1 cellular context compared by ENCODE assay signal in genomic region chr16:88487920-88488842, GRCh38.
TF ChIP-seq lines count a peak whose summit lies in the region.

No MANE protein-coding gene starts in this region.

TF ChIP-seq in HepG2, 621 proteins besides CTCF, POLR2A, EP300 and RAD21 (continued from another document and continues in another):
- peak; percentile 100 for TF ChIP-seq SAFB2 (CRISPR knock-in tag; IDR thresholded peaks at IDR 0.05; ENCODE audit: borderline replicate concordance, low read depth)
- TF ChIP-seq STAG1 (CRISPR knock-in tag; IDR thresholded peaks at IDR 0.05): peak; percentile 85
- 0 out of 2 replicates have a peak, but pooled peaks have one; percentile 8 for TF ChIP-seq GTF2F1 (IDR thresholded peaks at IDR 0.05; ENCODE audit: low read length)
- TF ChIP-seq ZNF235 (CRISPR knock-in tag; IDR thresholded peaks at IDR 0.05; ENCODE audit: borderline replicate concordance): peak; percentile 100
- peak; percentile 100 for TF ChIP-seq ZNF839 (CRISPR knock-in tag; IDR thresholded peaks at IDR 0.05; ENCODE audit: borderline replicate concordance)
- TF ChIP-seq ZNF619 (CRISPR knock-in tag; IDR thresholded peaks at IDR 0.05): peak; percentile 100
- TF ChIP-seq IRF2 (CRISPR knock-in tag; IDR thresholded peaks at IDR 0.05): peak; percentile 100
- TF ChIP-seq, protein P1, sequence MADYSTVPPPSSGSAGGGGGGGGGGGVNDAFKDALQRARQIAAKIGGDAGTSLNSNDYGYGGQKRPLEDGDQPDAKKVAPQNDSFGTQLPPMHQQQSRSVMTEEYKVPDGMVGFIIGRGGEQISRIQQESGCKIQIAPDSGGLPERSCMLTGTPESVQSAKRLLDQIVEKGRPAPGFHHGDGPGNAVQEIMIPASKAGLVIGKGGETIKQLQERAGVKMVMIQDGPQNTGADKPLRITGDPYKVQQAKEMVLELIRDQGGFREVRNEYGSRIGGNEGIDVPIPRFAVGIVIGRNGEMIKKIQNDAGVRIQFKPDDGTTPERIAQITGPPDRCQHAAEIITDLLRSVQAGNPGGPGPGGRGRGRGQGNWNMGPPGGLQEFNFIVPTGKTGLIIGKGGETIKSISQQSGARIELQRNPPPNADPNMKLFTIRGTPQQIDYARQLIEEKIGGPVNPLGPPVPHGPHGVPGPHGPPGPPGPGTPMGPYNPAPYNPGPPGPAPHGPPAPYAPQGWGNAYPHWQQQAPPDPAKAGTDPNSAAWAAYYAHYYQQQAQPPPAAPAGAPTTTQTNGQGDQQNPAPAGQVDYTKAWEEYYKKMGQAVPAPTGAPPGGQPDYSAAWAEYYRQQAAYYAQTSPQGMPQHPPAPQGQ (CRISPR knock-in tag; IDR thresholded peaks at IDR 0.05; ENCODE audit: borderline replicate concordance): peak; percentile 98; the same call in 1 of the 2 replicates
- peak; percentile 100 for TF ChIP-seq RARG (CRISPR knock-in tag; IDR thresholded peaks at IDR 0.05; ENCODE audit: low read depth)
- TF ChIP-seq REL (CRISPR knock-in tag; conservative IDR thresholded peaks at IDR 0.05): peak; percentile 100
- TF ChIP-seq ZNF878 (CRISPR knock-in tag; IDR thresholded peaks at IDR 0.05): peak; percentile 100
- no peak for TF ChIP-seq SOX6 (IDR thresholded peaks at IDR 0.05)
- peak; percentile 97 for TF ChIP-seq SOX6 (CRISPR knock-in tag; IDR thresholded peaks at IDR 0.05)
- TF ChIP-seq SKI (IDR thresholded peaks at IDR 0.05; ENCODE audit: partially characterized antibody): peak; percentile 86
- TF ChIP-seq, protein P2, sequence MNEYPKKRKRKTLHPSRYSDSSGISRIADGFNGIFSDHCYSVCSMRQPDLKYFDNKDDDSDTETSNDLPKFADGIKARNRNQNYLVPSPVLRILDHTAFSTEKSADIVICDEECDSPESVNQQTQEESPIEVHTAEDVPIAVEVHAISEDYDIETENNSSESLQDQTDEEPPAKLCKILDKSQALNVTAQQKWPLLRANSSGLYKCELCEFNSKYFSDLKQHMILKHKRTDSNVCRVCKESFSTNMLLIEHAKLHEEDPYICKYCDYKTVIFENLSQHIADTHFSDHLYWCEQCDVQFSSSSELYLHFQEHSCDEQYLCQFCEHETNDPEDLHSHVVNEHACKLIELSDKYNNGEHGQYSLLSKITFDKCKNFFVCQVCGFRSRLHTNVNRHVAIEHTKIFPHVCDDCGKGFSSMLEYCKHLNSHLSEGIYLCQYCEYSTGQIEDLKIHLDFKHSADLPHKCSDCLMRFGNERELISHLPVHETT (CRISPR knock-in tag; conservative IDR thresholded peaks at IDR 0.05): peak; percentile 99
- peak; percentile 99 for TF ChIP-seq ZFY (CRISPR knock-in tag; IDR thresholded peaks at IDR 0.05)
- TF ChIP-seq, protein P3, sequence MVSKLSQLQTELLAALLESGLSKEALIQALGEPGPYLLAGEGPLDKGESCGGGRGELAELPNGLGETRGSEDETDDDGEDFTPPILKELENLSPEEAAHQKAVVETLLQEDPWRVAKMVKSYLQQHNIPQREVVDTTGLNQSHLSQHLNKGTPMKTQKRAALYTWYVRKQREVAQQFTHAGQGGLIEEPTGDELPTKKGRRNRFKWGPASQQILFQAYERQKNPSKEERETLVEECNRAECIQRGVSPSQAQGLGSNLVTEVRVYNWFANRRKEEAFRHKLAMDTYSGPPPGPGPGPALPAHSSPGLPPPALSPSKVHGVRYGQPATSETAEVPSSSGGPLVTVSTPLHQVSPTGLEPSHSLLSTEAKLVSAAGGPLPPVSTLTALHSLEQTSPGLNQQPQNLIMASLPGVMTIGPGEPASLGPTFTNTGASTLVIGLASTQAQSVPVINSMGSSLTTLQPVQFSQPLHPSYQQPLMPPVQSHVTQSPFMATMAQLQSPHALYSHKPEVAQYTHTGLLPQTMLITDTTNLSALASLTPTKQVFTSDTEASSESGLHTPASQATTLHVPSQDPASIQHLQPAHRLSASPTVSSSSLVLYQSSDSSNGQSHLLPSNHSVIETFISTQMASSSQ (IDR thresholded peaks at IDR 0.05; ENCODE audit: low read depth): 0 out of 2 replicates have a peak, but pooled peaks have one; percentile 57
- TF ChIP-seq, protein P3 (CRISPR knock-in tag; IDR thresholded peaks at IDR 0.05; ENCODE audit: borderline replicate concordance): peak; percentile 97
- peak; percentile 100 for TF ChIP-seq ZBTB20 (CRISPR knock-in tag; IDR thresholded peaks at IDR 0.05; ENCODE audit: borderline replicate concordance, low read depth)
- TF ChIP-seq ZKSCAN1 (IDR thresholded peaks at IDR 0.05; ENCODE audit: low read length): peak; percentile 61; the same call in 1 of the 2 replicates
- peak; percentile 100 for TF ChIP-seq KIAA2018 (CRISPR knock-in tag; IDR thresholded peaks at IDR 0.05; ENCODE audit: borderline replicate concordance)
- TF ChIP-seq SYNCRIP (IDR thresholded peaks at IDR 0.05; ENCODE audit: insufficient read depth, low read depth, low read length): no peak
- TF ChIP-seq, protein P4, sequence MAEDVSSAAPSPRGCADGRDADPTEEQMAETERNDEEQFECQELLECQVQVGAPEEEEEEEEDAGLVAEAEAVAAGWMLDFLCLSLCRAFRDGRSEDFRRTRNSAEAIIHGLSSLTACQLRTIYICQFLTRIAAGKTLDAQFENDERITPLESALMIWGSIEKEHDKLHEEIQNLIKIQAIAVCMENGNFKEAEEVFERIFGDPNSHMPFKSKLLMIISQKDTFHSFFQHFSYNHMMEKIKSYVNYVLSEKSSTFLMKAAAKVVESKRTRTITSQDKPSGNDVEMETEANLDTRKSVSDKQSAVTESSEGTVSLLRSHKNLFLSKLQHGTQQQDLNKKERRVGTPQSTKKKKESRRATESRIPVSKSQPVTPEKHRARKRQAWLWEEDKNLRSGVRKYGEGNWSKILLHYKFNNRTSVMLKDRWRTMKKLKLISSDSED (CRISPR knock-in tag; IDR thresholded peaks at IDR 0.05): peak; percentile 100
- peak; percentile 100 for TF ChIP-seq MED13 (CRISPR knock-in tag; IDR thresholded peaks at IDR 0.05)
- peak; percentile 100 for TF ChIP-seq CAMTA2 (CRISPR knock-in tag; IDR thresholded peaks at IDR 0.05; ENCODE audit: borderline replicate concordance)
- peak; percentile 100 for TF ChIP-seq ZNF577 (CRISPR knock-in tag; IDR thresholded peaks at IDR 0.05; ENCODE audit: borderline replicate concordance, low read depth)
- peak; percentile 100 for TF ChIP-seq ZNF674 (CRISPR knock-in tag; IDR thresholded peaks at IDR 0.05; ENCODE audit: low read depth)
- TF ChIP-seq ZBTB3 (CRISPR knock-in tag; IDR thresholded peaks at IDR 0.05; ENCODE audit: borderline replicate concordance, low read depth): peak; percentile 99
- TF ChIP-seq ZNF780A (CRISPR knock-in tag; IDR thresholded peaks at IDR 0.05): peak; percentile 100
- peak; percentile 90; the same call in 1 of the 2 replicates for TF ChIP-seq ZNF7 (CRISPR knock-in tag; IDR thresholded peaks at IDR 0.05)
- TF ChIP-seq ZNF296 (CRISPR knock-in tag; conservative IDR thresholded peaks at IDR 0.05): peak; percentile 100
- TF ChIP-seq RBM22 (optimal IDR thresholded peaks at IDR 0.05; ENCODE audit: low read length): peak; percentile 95
- TF ChIP-seq HES4 (CRISPR knock-in tag; IDR thresholded peaks at IDR 0.05; ENCODE audit: borderline replicate concordance): peak; percentile 100
- peak; percentile 99 for TF ChIP-seq MED1 (CRISPR knock-in tag; IDR thresholded peaks at IDR 0.05)
- peak; percentile 82 for TF ChIP-seq SP2 (CRISPR knock-in tag; IDR thresholded peaks at IDR 0.05)
- no peak for TF ChIP-seq ZNF207 (IDR thresholded peaks at IDR 0.05; ENCODE audit: borderline replicate concordance)
- TF ChIP-seq, protein P5, sequence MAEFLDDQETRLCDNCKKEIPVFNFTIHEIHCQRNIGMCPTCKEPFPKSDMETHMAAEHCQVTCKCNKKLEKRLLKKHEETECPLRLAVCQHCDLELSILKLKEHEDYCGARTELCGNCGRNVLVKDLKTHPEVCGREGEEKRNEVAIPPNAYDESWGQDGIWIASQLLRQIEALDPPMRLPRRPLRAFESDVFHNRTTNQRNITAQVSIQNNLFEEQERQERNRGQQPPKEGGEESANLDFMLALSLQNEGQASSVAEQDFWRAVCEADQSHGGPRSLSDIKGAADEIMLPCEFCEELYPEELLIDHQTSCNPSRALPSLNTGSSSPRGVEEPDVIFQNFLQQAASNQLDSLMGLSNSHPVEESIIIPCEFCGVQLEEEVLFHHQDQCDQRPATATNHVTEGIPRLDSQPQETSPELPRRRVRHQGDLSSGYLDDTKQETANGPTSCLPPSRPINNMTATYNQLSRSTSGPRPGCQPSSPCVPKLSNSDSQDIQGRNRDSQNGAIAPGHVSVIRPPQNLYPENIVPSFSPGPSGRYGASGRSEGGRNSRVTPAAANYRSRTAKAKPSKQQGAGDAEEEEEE (CRISPR knock-in tag; IDR thresholded peaks at IDR 0.05; ENCODE audit: borderline replicate concordance): peak; percentile 100
- peak; percentile 96 for TF ChIP-seq ZNF10 (CRISPR knock-in tag; IDR thresholded peaks at IDR 0.05; ENCODE audit: borderline replicate concordance, low read depth)
- TF ChIP-seq RFXAP (CRISPR knock-in tag; IDR thresholded peaks at IDR 0.05; ENCODE audit: borderline replicate concordance): peak; percentile 99
- TF ChIP-seq GMEB1 (CRISPR knock-in tag; IDR thresholded peaks at IDR 0.05; ENCODE audit: borderline replicate concordance): peak; percentile 95
- TF ChIP-seq ZNF484 (CRISPR knock-in tag; IDR thresholded peaks at IDR 0.05; ENCODE audit: borderline replicate concordance, low read depth): peak; percentile 100
